In the genomic region with DNA sequence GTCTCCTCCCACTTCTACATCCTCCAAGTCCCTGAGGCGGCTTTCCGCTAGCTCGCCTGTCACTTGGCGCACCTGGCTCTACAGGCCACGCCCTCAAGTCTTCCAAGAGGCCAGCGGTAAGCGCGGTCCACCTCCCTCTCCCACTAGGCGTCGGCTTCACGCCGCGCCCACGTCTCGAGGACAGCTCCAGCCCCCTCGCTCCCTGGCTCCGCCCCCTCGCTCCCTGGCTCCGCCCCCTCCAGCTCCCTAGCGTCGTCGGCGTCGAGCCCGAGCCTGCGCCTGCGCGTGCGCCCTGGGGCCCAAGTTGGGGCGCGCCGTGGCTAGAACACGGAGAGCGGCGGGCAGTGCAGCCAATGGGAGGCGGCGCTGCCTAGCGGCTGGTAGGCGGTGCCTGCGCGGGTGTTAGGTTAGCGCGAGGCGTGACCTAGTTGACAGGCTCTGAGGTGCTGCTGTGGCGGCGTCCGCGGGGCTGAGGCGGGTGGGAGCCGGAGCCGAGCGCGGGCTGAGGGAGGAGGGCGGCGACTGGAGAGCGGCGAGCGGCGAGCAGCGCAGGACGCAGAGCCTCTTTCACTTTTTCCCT, we compare ENCODE assay signal across 8 cellular contexts. TPM values are rescaled to one million over a fixed set of nuclear protein-coding genes. Genes with fewer than 3 reads are reported as not detected.
DNase-seq lines count a peak whose midpoint lies in the region; ATAC-seq, FAIRE-seq and TF ChIP-seq lines count a peak whose summit lies in the region.

A gene (plus strand): TSS at position 431 of the 580 bp plus-strand sequence.

- no peak for FAIRE-seq in pancreas (lab: Jason Lieb, UNC)

- no peak for TF ChIP-seq EP300 in upper lobe of left lung (IDR thresholded peaks at IDR 0.05)

- WGBS in pancreas, 2 donors = 0 to 2% methylated on average over 51 to 61 of the region's 61 CpGs
- 3% methylated on average over 33 of the region's 61 CpGs; no CpG with 5 or more reads in 1 of the 2 donors for WGBS in upper lobe of left lung, 2 donors

- ATAC-seq in left ventricle myocardium superior (peak; percentile 99), pancreas (peak; percentile 93 to 98 (median 96)), upper lobe of left lung (ENCODE audit: low FRiP score in 2 of 2) (peak; percentile 97 to 98)

- peak in 1 of 4 donors; percentile 67 for TF ChIP-seq POLR2A in upper lobe of left lung (IDR thresholded peaks at IDR 0.05)

- intact Hi-C loops in left ventricle myocardium superior (cut with micrococcal nuclease) = no loop called here
- intact Hi-C loops in pancreas (cut with DNase I) = no loop called here

- H3K4me3 ChIP-seq in pancreas (peak within 1 kb of the TSS; percentile 69 to 83 (median 78)), upper lobe of left lung (peak within 1 kb of the TSS; percentile 59 to 85 (median 69))

- H3K9me3 ChIP-seq in pancreas (no peaks in the 10 kb centered on the region), upper lobe of left lung (peaks cover 2 to 16% (median 5%) of the 10 kb centered on the region in 4 donors)

- peak within 1 kb of the TSS; percentile 58 to 89 (median 80) for H3K27ac ChIP-seq in pancreas
- peak within 1 kb of the TSS; percentile 49 to 65 (median 57) for H3K27ac ChIP-seq in upper lobe of left lung

- H3K27me3 ChIP-seq in pancreas = no peaks in the 10 kb centered on the region
- H3K27me3 ChIP-seq in upper lobe of left lung = no peaks in the 10 kb centered on the region

- no peak for TF ChIP-seq CTCF in pancreas (IDR thresholded peaks at IDR 0.05)
- TF ChIP-seq CTCF in upper lobe of left lung (IDR thresholded peaks at IDR 0.05) = peak in 2 of 6 experiments; percentile 18 to 31

- H3K4me1 ChIP-seq in pancreas = peaks cover 0 to 4% (median 0%) of the 10 kb centered on the region in 3 donors
- H3K4me1 ChIP-seq in upper lobe of left lung = peaks cover 0 to 20% (median 6%) of the 10 kb centered on the region in 4 donors

- DNase-seq in DMS79 (lab: John Stamatoyannopoulos, UW) (peak; percentile 75), HuH-7.5 (ENCODE audit: low spot score) (peak; percentile 92), anterior cingulate cortex (lab: John Stamatoyannopoulos, UW) (peak; percentile 39 to 93 (median 84)), left ventricle myocardium superior (peak; percentile 93), pancreas (peak; percentile 95 to 100 (median 99)), upper lobe of left lung (peak; percentile 91 to 100), HCEC 1CT (no peak)

- H3K36me3 ChIP-seq in pancreas = no peaks in the 10 kb centered on the region
- no peaks in the 10 kb centered on the region for H3K36me3 ChIP-seq in upper lobe of left lung

TF ChIP-seq in PFSK-1, 5 proteins besides CTCF, POLR2A, EP300 and RAD21:
- TF ChIP-seq, protein P1, sequence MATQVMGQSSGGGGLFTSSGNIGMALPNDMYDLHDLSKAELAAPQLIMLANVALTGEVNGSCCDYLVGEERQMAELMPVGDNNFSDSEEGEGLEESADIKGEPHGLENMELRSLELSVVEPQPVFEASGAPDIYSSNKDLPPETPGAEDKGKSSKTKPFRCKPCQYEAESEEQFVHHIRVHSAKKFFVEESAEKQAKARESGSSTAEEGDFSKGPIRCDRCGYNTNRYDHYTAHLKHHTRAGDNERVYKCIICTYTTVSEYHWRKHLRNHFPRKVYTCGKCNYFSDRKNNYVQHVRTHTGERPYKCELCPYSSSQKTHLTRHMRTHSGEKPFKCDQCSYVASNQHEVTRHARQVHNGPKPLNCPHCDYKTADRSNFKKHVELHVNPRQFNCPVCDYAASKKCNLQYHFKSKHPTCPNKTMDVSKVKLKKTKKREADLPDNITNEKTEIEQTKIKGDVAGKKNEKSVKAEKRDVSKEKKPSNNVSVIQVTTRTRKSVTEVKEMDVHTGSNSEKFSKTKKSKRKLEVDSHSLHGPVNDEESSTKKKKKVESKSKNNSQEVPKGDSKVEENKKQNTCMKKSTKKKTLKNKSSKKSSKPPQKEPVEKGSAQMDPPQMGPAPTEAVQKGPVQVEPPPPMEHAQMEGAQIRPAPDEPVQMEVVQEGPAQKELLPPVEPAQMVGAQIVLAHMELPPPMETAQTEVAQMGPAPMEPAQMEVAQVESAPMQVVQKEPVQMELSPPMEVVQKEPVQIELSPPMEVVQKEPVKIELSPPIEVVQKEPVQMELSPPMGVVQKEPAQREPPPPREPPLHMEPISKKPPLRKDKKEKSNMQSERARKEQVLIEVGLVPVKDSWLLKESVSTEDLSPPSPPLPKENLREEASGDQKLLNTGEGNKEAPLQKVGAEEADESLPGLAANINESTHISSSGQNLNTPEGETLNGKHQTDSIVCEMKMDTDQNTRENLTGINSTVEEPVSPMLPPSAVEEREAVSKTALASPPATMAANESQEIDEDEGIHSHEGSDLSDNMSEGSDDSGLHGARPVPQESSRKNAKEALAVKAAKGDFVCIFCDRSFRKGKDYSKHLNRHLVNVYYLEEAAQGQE (IDR thresholded peaks at IDR 0.05; ENCODE audit: insufficient read depth in 1 of 2, low read depth in 2 of 2, low read length in 2 of 2) = no peak
- peak; percentile 50 for TF ChIP-seq FOXP2 (optimal IDR thresholded peaks at IDR 0.05; ENCODE audit: borderline replicate concordance, extremely low read depth, extremely low read length, insufficient read depth)

RNA-seq across cellular contexts. Expression of the gene that starts here (rescaled TPM):
- not detected for polyA plus RNA-seq in PFSK-1 (2012; ENCODE audit: insufficient read length, low read depth)
- total RNA-seq in left ventricle myocardium superior (3.5 TPM), pancreas (1 to 10 TPM; 2.3 to 4.9 (median 3.1) TPM), upper lobe of left lung (10 to 100 TPM; 20.7 to 84.3 (median 36.3) TPM)
- polyA plus RNA-seq in pancreas = 1 to 10 TPM; 1.7 to 2.1 TPM
